Comparison of ENCODE assay signal across 28 cellular contexts in the genomic region with DNA sequence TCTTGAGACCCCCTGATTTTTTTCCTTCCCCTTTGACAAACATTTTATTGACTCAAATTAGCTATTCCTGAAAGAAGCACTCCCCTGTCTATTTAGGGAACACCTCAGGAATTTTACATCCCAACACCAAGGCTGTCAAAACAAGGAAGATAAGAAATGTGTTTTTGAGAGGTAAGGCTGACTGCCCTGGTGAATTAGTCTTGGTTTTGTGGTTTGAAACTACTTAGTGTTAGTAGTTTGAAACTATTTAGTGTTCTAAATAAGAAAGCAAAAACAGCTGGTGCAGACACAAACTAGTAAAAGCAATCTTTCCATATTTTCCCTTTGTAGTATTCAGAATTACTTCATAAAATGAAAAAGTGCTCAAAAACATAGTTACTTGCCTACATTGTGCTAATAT.
"Had no signal": no experiment of that assay in that cellular context is flagged by ENCODE, and none has a peak within 500 bp of the region (broad histone marks: within the 10 kb centered on the region; RNA-seq: fewer than 3 reads in every experiment).

No MANE protein-coding gene starts in this region.

- H3K9me3 ChIP-seq: ovary, right lobe of liver, testis had no signal

- H3K27me3 ChIP-seq: adrenal gland, ovary, right lobe of liver, testis, transverse colon had no signal

- FAIRE-seq: endothelial cell of umbilical vein had no signal

- ATAC-seq: esophagus mucosa; left colon; naive thymus-derived CD4-positive, alpha-beta T cell; right lobe of liver; stimulated activated naive CD8-positive, alpha-beta T cell treated with anti-CD3 and anti-CD28 coated beads, Interleukin-15, Interleukin-2, amounts not matched to agents 100 U/mL and 50 U/mL, for 24 hours; T-helper 17 cell had no signal

- H3K27ac ChIP-seq: adrenal gland, ovary, right lobe of liver, skin epidermis, testis, transverse colon had no signal

- H3K4me1 ChIP-seq: adrenal gland, testis, transverse colon had no signal

- H3K4me3 ChIP-seq: adrenal gland, ovary, right lobe of liver, skin epidermis, testis, transverse colon had no signal

- H3K36me3 ChIP-seq: adrenal gland, ovary, right lobe of liver, transverse colon had no signal

- DNase-seq: activated CD4-positive, alpha-beta memory T cell treated with anti-CD3 and anti-CD28 coated beads, Interleukin-2, amount 10 ng/mL, durations not matched to agents 7 days and 5 days; activated CD4-positive, alpha-beta T cell treated with anti-CD3 and anti-CD28 coated beads, Interleukin-2, amount 10 ng/mL, durations not matched to agents 7 days and 5 days; activated CD4-positive, CD25-positive, alpha-beta regulatory T cell treated with anti-CD3 and anti-CD28 coated beads, Interleukin-2, amount 50 U/mL, for 72 hours; activated CD8-positive, alpha-beta memory T cell treated with anti-CD3 and anti-CD28 coated beads, Interleukin-2, amount 50 U/mL, for 48 hours; activated naive CD8-positive, alpha-beta T cell treated with anti-CD3 and anti-CD28 coated beads for 36 hours; activated T-cell treated with anti-CD3 and anti-CD28 coated beads, Interleukin-2, amount 50 U/mL, for 24 hours; adrenal gland; aorta; central memory CD4-positive, alpha-beta T cell; foreskin fibroblast; head of caudate nucleus; hypothalamus; immature natural killer cell; kidney; left colon; naive thymus-derived CD4-positive, alpha-beta T cell; ovary; right lobe of liver; stimulated activated CD4-positive, alpha-beta T cell treated with anti-CD3 and anti-CD28 coated beads, Interleukin-12 subunit alpha, Interleukin-12 subunit beta, amount 100 ng/mL, for 4 hours; stimulated activated CD4-positive, alpha-beta T cell treated with anti-CD3 and anti-CD28 coated beads, Interleukin-4, amount 100 ng/mL, for 1 hour; stimulated activated naive CD8-positive, alpha-beta T cell treated with anti-CD3 and anti-CD28 coated beads, Interleukin-15, Interleukin-2, amounts not matched to agents 100 U/mL and 50 U/mL, for 24 hours; T-helper 17 cell; T1000; testis; transverse colon had no signal
